1 cellular context compared by ENCODE assay signal in genomic region chr19:58386576-58387337, GRCh38.
A peak's percentile ranks its signal among the peaks of the same experiment; 100 is the strongest.
TF ChIP-seq lines count a peak whose summit lies in the region.

Gene RPS5, plus strand, starts transcription at chr19:58387269. Its CDS starts 869 bp downstream, at chr19:58388138.

TF ChIP-seq in K562, 482 proteins besides CTCF, POLR2A, EP300 and RAD21 (continued from another document and continues in another):
- TF ChIP-seq MBD1 (CRISPR knock-in tag; IDR thresholded peaks at IDR 0.05) (no peak), NR0B1 (IDR thresholded peaks at IDR 0.05; ENCODE audit: partially characterized antibody) (no peak), ZNF584 (CRISPR knock-in tag; IDR thresholded peaks at IDR 0.05; ENCODE audit: low read depth) (no peak), MAFG (tag; conservative IDR thresholded peaks at IDR 0.05) (no peak), PTRF (tag; IDR thresholded peaks at IDR 0.05) (no peak), RUNX1 (IDR thresholded peaks at IDR 0.05; ENCODE audit: low read depth) (no peak), ZNF436 (CRISPR knock-in tag; IDR thresholded peaks at IDR 0.05) (no peak), MBD2 (IDR thresholded peaks at IDR 0.05; ENCODE audit: borderline replicate concordance, low read depth) (peak; percentile 93), THAP12 (CRISPR knock-in tag; IDR thresholded peaks at IDR 0.05) (peak; percentile 47; the same call in 1 of the 2 replicates), RBM14 (IDR thresholded peaks at IDR 0.05; ENCODE audit: borderline replicate concordance, insufficient read depth, low read depth, low read length) (0 out of 2 replicates have a peak, but pooled peaks have one; percentile 90), BMI1 (IDR thresholded peaks at IDR 0.05; ENCODE audit: low read length) (no peak), RBM34 (IDR thresholded peaks at IDR 0.05; ENCODE audit: borderline replicate concordance, insufficient read depth, low read length) (no peak), ATF6 (CRISPR knock-in tag; IDR thresholded peaks at IDR 0.05) (no peak), ZC3H8 (IDR thresholded peaks at IDR 0.05) (no peak), CGGBP1 (CRISPR knock-in tag; IDR thresholded peaks at IDR 0.05) (no peak), GATAD2B (IDR thresholded peaks at IDR 0.05; ENCODE audit: borderline replicate concordance) (no peak), PBX2 (CRISPR knock-in tag; IDR thresholded peaks at IDR 0.05; ENCODE audit: low read depth) (no peak), PBX2 (tag; conservative IDR thresholded peaks at IDR 0.05; ENCODE audit: low read depth) (no peak), MAFK (IDR thresholded peaks at IDR 0.05; ENCODE audit: low read length) (no peak), ZNF175 (CRISPR knock-in tag; IDR thresholded peaks at IDR 0.05; ENCODE audit: low read depth) (no peak), KDM5B (IDR thresholded peaks at IDR 0.05; ENCODE audit: insufficient replicate concordance, low read depth, low read length) (peak; percentile 88), ZNF277 (CRISPR knock-in tag; IDR thresholded peaks at IDR 0.05; ENCODE audit: borderline replicate concordance) (no peak), NCOA6 (IDR thresholded peaks at IDR 0.05) (no peak), DNMT1 (IDR thresholded peaks at IDR 0.05) (no peak), REST (CRISPR knock-in tag; IDR thresholded peaks at IDR 0.05; ENCODE audit: low read depth) (no peak), CC2D1A (IDR thresholded peaks at IDR 0.05) (no peak), HBP1 (CRISPR knock-in tag; IDR thresholded peaks at IDR 0.05) (no peak), ZNF354B (CRISPR knock-in tag; IDR thresholded peaks at IDR 0.05) (no peak), MYBL2 (IDR thresholded peaks at IDR 0.05; ENCODE audit: low read depth) (no peak), MYBL2 (CRISPR knock-in tag; IDR thresholded peaks at IDR 0.05; ENCODE audit: borderline replicate concordance) (no peak), XRCC3 (IDR thresholded peaks at IDR 0.05) (no peak), ZNF551 (CRISPR knock-in tag; IDR thresholded peaks at IDR 0.05) (no peak), ZFX (CRISPR knock-in tag; IDR thresholded peaks at IDR 0.05) (peak; percentile 97), SRSF1 (IDR thresholded peaks at IDR 0.05; ENCODE audit: low read depth, low read length) (no peak), MCM5 (IDR thresholded peaks at IDR 0.05; ENCODE audit: low read depth) (no peak), ZKSCAN8 (CRISPR knock-in tag; IDR thresholded peaks at IDR 0.05) (no peak), ZNF263 (CRISPR knock-in tag; IDR thresholded peaks at IDR 0.05; ENCODE audit: borderline replicate concordance) (peak; percentile 75; the same call in 1 of the 2 replicates)
